In the genomic region with DNA sequence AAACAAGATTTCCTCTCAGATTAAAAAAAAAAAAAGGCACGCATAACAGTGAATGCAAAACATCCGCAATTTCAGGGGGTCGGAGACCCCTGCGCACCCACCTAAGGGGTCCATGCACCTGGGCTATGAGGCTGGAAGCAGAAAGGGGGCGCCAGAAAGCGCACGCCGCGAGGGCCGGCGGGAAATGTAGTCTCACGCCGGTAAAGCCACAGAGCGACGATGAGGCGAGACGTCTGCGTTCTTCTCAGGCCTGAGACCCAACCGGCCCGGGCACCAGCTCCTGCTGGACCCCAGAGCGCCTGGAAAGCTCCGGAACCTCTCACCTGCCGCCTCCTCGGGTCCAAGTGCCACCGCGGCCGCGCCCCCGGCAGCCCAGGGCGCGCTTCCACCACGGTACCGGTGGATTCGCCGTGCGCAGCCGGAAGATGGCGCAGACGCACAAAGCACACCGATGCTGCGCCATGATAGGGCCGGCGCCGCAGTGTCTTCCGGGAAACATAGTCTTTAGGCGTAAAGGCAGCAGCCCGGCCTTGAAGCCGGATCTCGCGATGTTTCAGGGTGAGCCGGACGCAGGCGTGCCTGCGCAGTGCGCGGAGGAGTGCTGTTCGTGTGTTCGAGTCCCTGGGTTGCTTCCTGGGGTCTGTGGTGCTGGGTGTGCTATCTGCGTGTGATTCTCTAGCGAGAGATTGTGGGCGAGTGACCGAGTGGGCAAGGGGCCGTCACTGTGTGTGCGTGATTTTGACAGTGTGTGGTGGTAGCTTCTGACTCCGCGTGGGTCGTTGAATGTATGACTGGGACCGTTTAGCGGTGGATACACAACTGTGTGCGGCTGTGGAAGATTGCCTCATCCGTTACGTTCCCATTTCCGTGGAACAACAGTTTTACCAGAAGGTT, we compare ENCODE assay signal across 1 cellular context.
TF ChIP-seq lines count a peak whose summit lies in the region.

A gene (minus strand): TSS at position 416 of the 894 bp plus-strand sequence. CDS start 1,782 bp downstream, outside the sequence.

TF ChIP-seq in K562, 482 proteins besides CTCF, POLR2A, EP300 and RAD21 (continued from another document and continues in another):
- TF ChIP-seq, protein P1, sequence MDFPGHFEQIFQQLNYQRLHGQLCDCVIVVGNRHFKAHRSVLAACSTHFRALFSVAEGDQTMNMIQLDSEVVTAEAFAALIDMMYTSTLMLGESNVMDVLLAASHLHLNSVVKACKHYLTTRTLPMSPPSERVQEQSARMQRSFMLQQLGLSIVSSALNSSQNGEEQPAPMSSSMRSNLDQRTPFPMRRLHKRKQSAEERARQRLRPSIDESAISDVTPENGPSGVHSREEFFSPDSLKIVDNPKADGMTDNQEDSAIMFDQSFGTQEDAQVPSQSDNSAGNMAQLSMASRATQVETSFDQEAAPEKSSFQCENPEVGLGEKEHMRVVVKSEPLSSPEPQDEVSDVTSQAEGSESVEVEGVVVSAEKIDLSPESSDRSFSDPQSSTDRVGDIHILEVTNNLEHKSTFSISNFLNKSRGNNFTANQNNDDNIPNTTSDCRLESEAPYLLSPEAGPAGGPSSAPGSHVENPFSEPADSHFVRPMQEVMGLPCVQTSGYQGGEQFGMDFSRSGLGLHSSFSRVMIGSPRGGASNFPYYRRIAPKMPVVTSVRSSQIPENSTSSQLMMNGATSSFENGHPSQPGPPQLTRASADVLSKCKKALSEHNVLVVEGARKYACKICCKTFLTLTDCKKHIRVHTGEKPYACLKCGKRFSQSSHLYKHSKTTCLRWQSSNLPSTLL (IDR thresholded peaks at IDR 0.05), result no peak
- TF ChIP-seq ZNF436 (CRISPR knock-in tag; IDR thresholded peaks at IDR 0.05), result no peak
- TF ChIP-seq MAFG (tag; conservative IDR thresholded peaks at IDR 0.05), result no peak
- peak; percentile 54; the same call in 1 of the 2 replicates for TF ChIP-seq ZNF76 (CRISPR knock-in tag; IDR thresholded peaks at IDR 0.05; ENCODE audit: borderline replicate concordance)
- TF ChIP-seq FOS (IDR thresholded peaks at IDR 0.05; ENCODE audit: extremely low read depth, insufficient read length), result no peak
- TF ChIP-seq FUS (optimal IDR thresholded peaks at IDR 0.05; ENCODE audit: low read depth, low read length), result no peak
- TF ChIP-seq ZFPM2 (CRISPR knock-in tag; IDR thresholded peaks at IDR 0.05), result no peak
- peak; percentile 100 for TF ChIP-seq ZBTB7A (IDR thresholded peaks at IDR 0.05; ENCODE audit: borderline replicate concordance, control insufficient read depth, low read depth, low read length)
- TF ChIP-seq, protein P2, sequence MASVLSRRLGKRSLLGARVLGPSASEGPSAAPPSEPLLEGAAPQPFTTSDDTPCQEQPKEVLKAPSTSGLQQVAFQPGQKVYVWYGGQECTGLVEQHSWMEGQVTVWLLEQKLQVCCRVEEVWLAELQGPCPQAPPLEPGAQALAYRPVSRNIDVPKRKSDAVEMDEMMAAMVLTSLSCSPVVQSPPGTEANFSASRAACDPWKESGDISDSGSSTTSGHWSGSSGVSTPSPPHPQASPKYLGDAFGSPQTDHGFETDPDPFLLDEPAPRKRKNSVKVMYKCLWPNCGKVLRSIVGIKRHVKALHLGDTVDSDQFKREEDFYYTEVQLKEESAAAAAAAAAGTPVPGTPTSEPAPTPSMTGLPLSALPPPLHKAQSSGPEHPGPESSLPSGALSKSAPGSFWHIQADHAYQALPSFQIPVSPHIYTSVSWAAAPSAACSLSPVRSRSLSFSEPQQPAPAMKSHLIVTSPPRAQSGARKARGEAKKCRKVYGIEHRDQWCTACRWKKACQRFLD (CRISPR knock-in tag; IDR thresholded peaks at IDR 0.05), result 0 out of 2 replicates have a peak, but pooled peaks have one; percentile 30
- TF ChIP-seq TGIF2 (CRISPR knock-in tag; IDR thresholded peaks at IDR 0.05), result no peak
- TF ChIP-seq SP2 (IDR thresholded peaks at IDR 0.05; ENCODE audit: extremely low read depth, low read depth, low read length, poor library complexity, severe bottlenecking), result no peak
- no peak for TF ChIP-seq ZNF785 (CRISPR knock-in tag; IDR thresholded peaks at IDR 0.05)
- no peak for TF ChIP-seq ZNF140 (CRISPR knock-in tag; IDR thresholded peaks at IDR 0.05)
- no peak for TF ChIP-seq BRD9 (IDR thresholded peaks at IDR 0.05; ENCODE audit: low read depth, partially characterized antibody)
- TF ChIP-seq ATF1 (CRISPR knock-in tag; IDR thresholded peaks at IDR 0.05), result 0 out of 2 replicates have a peak, but pooled peaks have one; percentile 5
- TF ChIP-seq ATF1 (tag; IDR thresholded peaks at IDR 0.05), result peak; percentile 92
- TF ChIP-seq, protein P3, sequence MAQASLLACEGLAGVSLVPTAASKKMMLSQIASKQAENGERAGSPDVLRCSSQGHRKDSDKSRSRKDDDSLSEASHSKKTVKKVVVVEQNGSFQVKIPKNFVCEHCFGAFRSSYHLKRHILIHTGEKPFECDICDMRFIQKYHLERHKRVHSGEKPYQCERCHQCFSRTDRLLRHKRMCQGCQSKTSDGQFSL (CRISPR knock-in tag; IDR thresholded peaks at IDR 0.05), result no peak
- TF ChIP-seq, protein P3 (tag; IDR thresholded peaks at IDR 0.05), result no peak
- TF ChIP-seq, protein P4, sequence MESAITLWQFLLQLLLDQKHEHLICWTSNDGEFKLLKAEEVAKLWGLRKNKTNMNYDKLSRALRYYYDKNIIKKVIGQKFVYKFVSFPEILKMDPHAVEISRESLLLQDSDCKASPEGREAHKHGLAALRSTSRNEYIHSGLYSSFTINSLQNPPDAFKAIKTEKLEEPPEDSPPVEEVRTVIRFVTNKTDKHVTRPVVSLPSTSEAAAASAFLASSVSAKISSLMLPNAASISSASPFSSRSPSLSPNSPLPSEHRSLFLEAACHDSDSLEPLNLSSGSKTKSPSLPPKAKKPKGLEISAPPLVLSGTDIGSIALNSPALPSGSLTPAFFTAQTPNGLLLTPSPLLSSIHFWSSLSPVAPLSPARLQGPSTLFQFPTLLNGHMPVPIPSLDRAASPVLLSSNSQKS (CRISPR knock-in tag; IDR thresholded peaks at IDR 0.05), result no peak
- peak; percentile 27; the same call in 1 of the 2 replicates for TF ChIP-seq GATA2 (CRISPR knock-in tag; IDR thresholded peaks at IDR 0.05)
- no peak for TF ChIP-seq GABPB2 (CRISPR knock-in tag; conservative IDR thresholded peaks at IDR 0.05)
- TF ChIP-seq, protein P5, sequence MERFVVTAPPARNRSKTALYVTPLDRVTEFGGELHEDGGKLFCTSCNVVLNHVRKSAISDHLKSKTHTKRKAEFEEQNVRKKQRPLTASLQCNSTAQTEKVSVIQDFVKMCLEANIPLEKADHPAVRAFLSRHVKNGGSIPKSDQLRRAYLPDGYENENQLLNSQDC (CRISPR knock-in tag; IDR thresholded peaks at IDR 0.05), result no peak
- no peak for TF ChIP-seq SNRNP70 (optimal IDR thresholded peaks at IDR 0.05; ENCODE audit: low read depth, low read length)
- no peak for TF ChIP-seq BRD4 (IDR thresholded peaks at IDR 0.05)
- no peak for TF ChIP-seq NFYB (IDR thresholded peaks at IDR 0.05; ENCODE audit: extremely low read depth, insufficient read length)
- TF ChIP-seq, protein P6, sequence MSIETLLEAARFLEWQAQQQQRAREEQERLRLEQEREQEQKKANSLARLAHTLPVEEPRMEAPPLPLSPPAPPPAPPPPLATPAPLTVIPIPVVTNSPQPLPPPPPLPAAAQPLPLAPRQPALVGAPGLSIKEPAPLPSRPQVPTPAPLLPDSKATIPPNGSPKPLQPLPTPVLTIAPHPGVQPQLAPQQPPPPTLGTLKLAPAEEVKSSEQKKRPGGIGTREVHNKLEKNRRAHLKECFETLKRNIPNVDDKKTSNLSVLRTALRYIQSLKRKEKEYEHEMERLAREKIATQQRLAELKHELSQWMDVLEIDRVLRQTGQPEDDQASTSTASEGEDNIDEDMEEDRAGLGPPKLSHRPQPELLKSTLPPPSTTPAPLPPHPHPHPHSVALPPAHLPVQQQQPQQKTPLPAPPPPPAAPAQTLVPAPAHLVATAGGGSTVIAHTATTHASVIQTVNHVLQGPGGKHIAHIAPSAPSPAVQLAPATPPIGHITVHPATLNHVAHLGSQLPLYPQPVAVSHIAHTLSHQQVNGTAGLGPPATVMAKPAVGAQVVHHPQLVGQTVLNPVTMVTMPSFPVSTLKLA (conservative IDR thresholded peaks at IDR 0.05), result peak; percentile 68 to 82
- TF ChIP-seq, protein P7, sequence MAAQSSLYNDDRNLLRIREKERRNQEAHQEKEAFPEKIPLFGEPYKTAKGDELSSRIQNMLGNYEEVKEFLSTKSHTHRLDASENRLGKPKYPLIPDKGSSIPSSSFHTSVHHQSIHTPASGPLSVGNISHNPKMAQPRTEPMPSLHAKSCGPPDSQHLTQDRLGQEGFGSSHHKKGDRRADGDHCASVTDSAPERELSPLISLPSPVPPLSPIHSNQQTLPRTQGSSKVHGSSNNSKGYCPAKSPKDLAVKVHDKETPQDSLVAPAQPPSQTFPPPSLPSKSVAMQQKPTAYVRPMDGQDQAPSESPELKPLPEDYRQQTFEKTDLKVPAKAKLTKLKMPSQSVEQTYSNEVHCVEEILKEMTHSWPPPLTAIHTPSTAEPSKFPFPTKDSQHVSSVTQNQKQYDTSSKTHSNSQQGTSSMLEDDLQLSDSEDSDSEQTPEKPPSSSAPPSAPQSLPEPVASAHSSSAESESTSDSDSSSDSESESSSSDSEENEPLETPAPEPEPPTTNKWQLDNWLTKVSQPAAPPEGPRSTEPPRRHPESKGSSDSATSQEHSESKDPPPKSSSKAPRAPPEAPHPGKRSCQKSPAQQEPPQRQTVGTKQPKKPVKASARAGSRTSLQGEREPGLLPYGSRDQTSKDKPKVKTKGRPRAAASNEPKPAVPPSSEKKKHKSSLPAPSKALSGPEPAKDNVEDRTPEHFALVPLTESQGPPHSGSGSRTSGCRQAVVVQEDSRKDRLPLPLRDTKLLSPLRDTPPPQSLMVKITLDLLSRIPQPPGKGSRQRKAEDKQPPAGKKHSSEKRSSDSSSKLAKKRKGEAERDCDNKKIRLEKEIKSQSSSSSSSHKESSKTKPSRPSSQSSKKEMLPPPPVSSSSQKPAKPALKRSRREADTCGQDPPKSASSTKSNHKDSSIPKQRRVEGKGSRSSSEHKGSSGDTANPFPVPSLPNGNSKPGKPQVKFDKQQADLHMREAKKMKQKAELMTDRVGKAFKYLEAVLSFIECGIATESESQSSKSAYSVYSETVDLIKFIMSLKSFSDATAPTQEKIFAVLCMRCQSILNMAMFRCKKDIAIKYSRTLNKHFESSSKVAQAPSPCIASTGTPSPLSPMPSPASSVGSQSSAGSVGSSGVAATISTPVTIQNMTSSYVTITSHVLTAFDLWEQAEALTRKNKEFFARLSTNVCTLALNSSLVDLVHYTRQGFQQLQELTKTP (IDR thresholded peaks at IDR 0.05; ENCODE audit: low read depth in 1 of 2, partially characterized antibody in 2 of 2), result peak in 1 of 2 experiments; percentile 93
- no peak for TF ChIP-seq FOXK1 (CRISPR knock-in tag; IDR thresholded peaks at IDR 0.05; ENCODE audit: borderline replicate concordance)
- no peak for TF ChIP-seq HDAC8 (tag; IDR thresholded peaks at IDR 0.05)
- peak; percentile 32; the same call in 1 of the 2 replicates for TF ChIP-seq CEBPG (CRISPR knock-in tag; IDR thresholded peaks at IDR 0.05)
- no peak for TF ChIP-seq CEBPG (tag; conservative IDR thresholded peaks at IDR 0.05 in 1 of 2, IDR thresholded peaks at IDR 0.05 in 1 of 2)
- TF ChIP-seq NELFE (IDR thresholded peaks at IDR 0.05; ENCODE audit: insufficient read depth, insufficient read length), result no peak
- TF ChIP-seq RBM17 (IDR thresholded peaks at IDR 0.05; ENCODE audit: borderline replicate concordance, low read depth, low read length), result no peak
- no peak for TF ChIP-seq CREBBP (IDR thresholded peaks at IDR 0.05; ENCODE audit: low read depth, low read length)
- TF ChIP-seq, protein P8, sequence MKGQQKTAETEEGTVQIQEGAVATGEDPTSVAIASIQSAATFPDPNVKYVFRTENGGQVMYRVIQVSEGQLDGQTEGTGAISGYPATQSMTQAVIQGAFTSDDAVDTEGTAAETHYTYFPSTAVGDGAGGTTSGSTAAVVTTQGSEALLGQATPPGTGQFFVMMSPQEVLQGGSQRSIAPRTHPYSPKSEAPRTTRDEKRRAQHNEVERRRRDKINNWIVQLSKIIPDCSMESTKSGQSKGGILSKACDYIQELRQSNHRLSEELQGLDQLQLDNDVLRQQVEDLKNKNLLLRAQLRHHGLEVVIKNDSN (CRISPR knock-in tag; IDR thresholded peaks at IDR 0.05), result no peak
- no peak for TF ChIP-seq HNRNPUL1 (IDR thresholded peaks at IDR 0.05; ENCODE audit: low read length)
- TF ChIP-seq, protein P9, sequence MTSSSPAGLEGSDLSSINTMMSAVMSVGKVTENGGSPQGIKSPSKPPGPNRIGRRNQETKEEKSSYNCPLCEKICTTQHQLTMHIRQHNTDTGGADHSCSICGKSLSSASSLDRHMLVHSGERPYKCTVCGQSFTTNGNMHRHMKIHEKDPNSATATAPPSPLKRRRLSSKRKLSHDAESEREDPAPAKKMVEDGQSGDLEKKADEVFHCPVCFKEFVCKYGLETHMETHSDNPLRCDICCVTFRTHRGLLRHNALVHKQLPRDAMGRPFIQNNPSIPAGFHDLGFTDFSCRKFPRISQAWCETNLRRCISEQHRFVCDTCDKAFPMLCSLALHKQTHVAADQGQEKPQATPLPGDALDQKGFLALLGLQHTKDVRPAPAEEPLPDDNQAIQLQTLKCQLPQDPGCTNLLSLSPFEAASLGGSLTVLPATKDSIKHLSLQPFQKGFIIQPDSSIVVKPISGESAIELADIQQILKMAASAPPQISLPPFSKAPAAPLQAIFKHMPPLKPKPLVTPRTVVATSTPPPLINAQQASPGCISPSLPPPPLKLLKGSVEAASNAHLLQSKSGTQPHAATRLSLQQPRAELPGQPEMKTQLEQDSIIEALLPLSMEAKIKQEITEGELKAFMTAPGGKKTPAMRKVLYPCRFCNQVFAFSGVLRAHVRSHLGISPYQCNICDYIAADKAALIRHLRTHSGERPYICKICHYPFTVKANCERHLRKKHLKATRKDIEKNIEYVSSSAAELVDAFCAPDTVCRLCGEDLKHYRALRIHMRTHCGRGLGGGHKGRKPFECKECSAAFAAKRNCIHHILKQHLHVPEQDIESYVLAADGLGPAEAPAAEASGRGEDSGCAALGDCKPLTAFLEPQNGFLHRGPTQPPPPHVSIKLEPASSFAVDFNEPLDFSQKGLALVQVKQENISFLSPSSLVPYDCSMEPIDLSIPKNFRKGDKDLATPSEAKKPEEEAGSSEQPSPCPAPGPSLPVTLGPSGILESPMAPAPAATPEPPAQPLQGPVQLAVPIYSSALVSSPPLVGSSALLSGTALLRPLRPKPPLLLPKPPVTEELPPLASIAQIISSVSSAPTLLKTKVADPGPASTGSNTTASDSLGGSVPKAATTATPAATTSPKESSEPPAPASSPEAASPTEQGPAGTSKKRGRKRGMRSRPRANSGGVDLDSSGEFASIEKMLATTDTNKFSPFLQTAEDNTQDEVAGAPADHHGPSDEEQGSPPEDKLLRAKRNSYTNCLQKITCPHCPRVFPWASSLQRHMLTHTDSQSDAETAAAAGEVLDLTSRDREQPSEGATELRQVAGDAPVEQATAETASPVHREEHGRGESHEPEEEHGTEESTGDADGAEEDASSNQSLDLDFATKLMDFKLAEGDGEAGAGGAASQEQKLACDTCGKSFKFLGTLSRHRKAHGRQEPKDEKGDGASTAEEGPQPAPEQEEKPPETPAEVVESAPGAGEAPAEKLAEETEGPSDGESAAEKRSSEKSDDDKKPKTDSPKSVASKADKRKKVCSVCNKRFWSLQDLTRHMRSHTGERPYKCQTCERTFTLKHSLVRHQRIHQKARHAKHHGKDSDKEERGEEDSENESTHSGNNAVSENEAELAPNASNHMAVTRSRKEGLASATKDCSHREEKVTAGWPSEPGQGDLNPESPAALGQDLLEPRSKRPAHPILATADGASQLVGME (CRISPR knock-in tag; IDR thresholded peaks at IDR 0.05), result 0 out of 2 replicates have a peak, but pooled peaks have one; percentile 28
- TF ChIP-seq STAT5A (IDR thresholded peaks at IDR 0.05; ENCODE audit: borderline replicate concordance, low read length), result no peak
- no peak for TF ChIP-seq ZZZ3 (IDR thresholded peaks at IDR 0.05)
- 0 out of 2 replicates have a peak, but pooled peaks have one; percentile 48 for TF ChIP-seq SMARCA5 (IDR thresholded peaks at IDR 0.05)
- TF ChIP-seq ZNF75A (CRISPR knock-in tag; IDR thresholded peaks at IDR 0.05), result no peak
